In the genomic region with DNA sequence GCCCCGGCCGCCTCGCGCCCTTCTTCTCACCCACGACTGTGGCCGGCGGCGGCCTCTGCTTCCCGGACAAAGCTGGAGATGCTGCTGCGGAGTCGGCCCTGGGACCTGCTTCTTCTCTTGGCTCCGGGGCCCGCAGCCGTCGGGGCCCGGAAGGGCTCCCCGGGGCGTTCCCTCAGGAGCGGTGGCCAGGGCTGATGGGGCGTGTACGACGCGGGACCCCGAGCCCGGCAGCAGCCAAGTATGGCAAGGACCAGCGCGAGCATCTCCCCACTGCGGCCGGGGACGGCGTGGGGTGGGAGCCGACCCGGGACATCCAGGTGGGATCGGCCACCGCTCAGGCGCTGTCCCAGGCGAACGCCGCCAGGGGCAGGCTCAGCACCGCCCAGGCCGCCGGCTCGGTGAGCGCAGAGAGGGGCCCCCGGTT, we compare ENCODE assay signal across 10 cellular contexts. TPM values are rescaled to one million over a fixed set of nuclear protein-coding genes. Genes with fewer than 3 reads are reported as not detected.
DNase-seq lines count a peak whose midpoint lies in the region; FAIRE-seq and TF ChIP-seq lines count a peak whose summit lies in the region.
"Had no signal": no experiment of that assay in that cellular context is flagged by ENCODE, and none has a peak within 500 bp of the region (broad histone marks: within the 10 kb centered on the region; RNA-seq: fewer than 3 reads in every experiment).

No MANE protein-coding gene starts in this region.

- intact Hi-C loops in activated naive CD4-positive, alpha-beta T cell treated with anti-CD3 and anti-CD28 coated beads for 36 hours (cut with micrococcal nuclease) = loop anchor here (2.0 kb wide), 1 partner anchor 22 kb away; no protein-coding TSS in a partner anchor

- H3K4me1 ChIP-seq in osteoblast (ENCODE audit: insufficient read depth, low read length) = peaks cover 6% of the 10 kb centered on the region

- H2AFZ ChIP-seq in osteoblast (ENCODE audit: low read length) = no peak overlapping the region

- H3K27me3 Mint-ChIP-seq in activated naive CD4-positive, alpha-beta T cell treated with anti-CD3 and anti-CD28 coated beads for 36 hours (ENCODE audit: low read depth) = peaks cover 58% of the 10 kb centered on the region

- H3K36me3 ChIP-seq in H7 (replicated peaks; ENCODE audit: control insufficient read depth, insufficient read depth, low read length) = no peaks in the 10 kb centered on the region
- no peaks in the 10 kb centered on the region for H3K36me3 ChIP-seq in osteoblast (ENCODE audit: insufficient read depth, low read length)

- no peaks in the 10 kb centered on the region for H3K36me3 Mint-ChIP-seq in activated naive CD4-positive, alpha-beta T cell treated with anti-CD3 and anti-CD28 coated beads for 36 hours (ENCODE audit: low read depth)

- H3K4me3 Mint-ChIP-seq in activated naive CD4-positive, alpha-beta T cell treated with anti-CD3 and anti-CD28 coated beads for 36 hours = no peak overlapping the region

- H3K4me3 ChIP-seq in H7 (ENCODE audit: insufficient read depth, low read depth, low read length) = peak overlapping the region; percentile 46
- H3K4me3 ChIP-seq in skin epidermis = peak overlapping the region; percentile 31 to 50 (median 39)
- no peak overlapping the region for H3K4me3 ChIP-seq in osteoblast (ENCODE audit: insufficient read depth, low read length)
- H3K4me3 ChIP-seq: GM12878 had no signal

- H3K4me2 ChIP-seq in osteoblast (ENCODE audit: insufficient read depth, low read length) = no peak overlapping the region

- no peaks in the 10 kb centered on the region for H3K9me3 ChIP-seq in osteoblast (ENCODE audit: low read depth, low read length)

- H3K27me3 ChIP-seq in H7 (ENCODE audit: control insufficient read depth, insufficient read depth, low read length) (peaks cover 53% of the 10 kb centered on the region), osteoblast (ENCODE audit: insufficient read depth, low read length) (peaks cover 37% of the 10 kb centered on the region)

- peak; percentile 85 for DNase-seq in H7
- peak; percentile 9 for DNase-seq in astrocyte of the hippocampus (ENCODE audit: low read depth, low spot score)
- DNase-seq in iPS-NIHi11 (ENCODE audit: low spot score) = peak; percentile 65
- no peak for DNase-seq in NK-92 (lab: John Stamatoyannopoulos, UW; ENCODE audit: unreplicated experiment)
- no peak for DNase-seq in activated naive CD4-positive, alpha-beta T cell treated with anti-CD3 and anti-CD28 coated beads for 36 hours
- no peak for DNase-seq in osteoblast (ENCODE audit: insufficient read length, low spot score, missing footprints)
- DNase-seq in GM12892 (ENCODE audit: insufficient read length) = no peak
- DNase-seq: NCI-H446 had no signal

- no peak overlapping the region for H3K27ac Mint-ChIP-seq in activated naive CD4-positive, alpha-beta T cell treated with anti-CD3 and anti-CD28 coated beads for 36 hours

- CTCF ChIA-PET in activated naive CD4-positive, alpha-beta T cell treated with anti-CD3 and anti-CD28 coated beads for 36 hours (lab: Charles Lee) = interaction anchor here (1.1 kb wide), 1 partner anchor 17 kb away, joined by 3 read pairs; no protein-coding TSS in a partner anchor

- H4K20me1 ChIP-seq in osteoblast (ENCODE audit: insufficient read depth, low read length) = no peaks in the 10 kb centered on the region

- no peaks in the 10 kb centered on the region for H3K79me2 ChIP-seq in osteoblast (ENCODE audit: insufficient read depth, low read length)

- H3K27ac ChIP-seq in skin epidermis = peak overlapping the region in 6 of 21 experiments; percentile 3 to 62 (median 20)
- H3K27ac ChIP-seq in osteoblast (ENCODE audit: low read depth, low read length) = no peak overlapping the region

- no peak for TF ChIP-seq CTCF in osteoblast (IDR thresholded peaks at IDR 0.05; ENCODE audit: extremely low read depth, low read depth, low read length)

- H3K9me3 Mint-ChIP-seq in activated naive CD4-positive, alpha-beta T cell treated with anti-CD3 and anti-CD28 coated beads for 36 hours = no peaks in the 10 kb centered on the region

- no peak for TF ChIP-seq POLR2A in GM12892 (IDR thresholded peaks at IDR 0.05; ENCODE audit: low read depth, low read length)

- peaks cover 7% of the 10 kb centered on the region for H3K4me1 Mint-ChIP-seq in activated naive CD4-positive, alpha-beta T cell treated with anti-CD3 and anti-CD28 coated beads for 36 hours (ENCODE audit: low read depth)

- FAIRE-seq in GM12892 (lab: Jason Lieb, UNC) = no peak
- FAIRE-seq: GM12878 had no signal

RNA-seq across cellular contexts. Expression of gene BMS1, which starts 27.6 kb away (rescaled TPM):
- total RNA-seq in H7 (2014; rRNA removed; shearing (Covaris generic)) = 18.5 and 26.1 TPM in 2 replicates
- total RNA-seq in activated naive CD4-positive, alpha-beta T cell treated with anti-CD3 and anti-CD28 coated beads for 36 hours = 10 to 100 TPM; 21.4 to 21.6 TPM
- 13.0 and 14.5 TPM in 2 replicates for total RNA-seq in osteoblast
- polyA plus RNA-seq in GM12892 (2012; ENCODE audit: missing spikeins) = 14.0 TPM

Comparison
In these comparisons a context has a peak if more than half of its experiments do, and no peak if none do; other contexts are left out.
1. DNase-seq: peak in H7 (single experiment), astrocyte of the hippocampus (single experiment) and iPS-NIHi11 (single experiment); none in NK-92 (single experiment), activated naive CD4-positive, alpha-beta T cell treated with anti-CD3 and anti-CD28 coated beads for 36 hours (single experiment), osteoblast (single experiment) and GM12892 (single experiment).